ENCODE assay signal across 8 cellular contexts in genomic region chr11:69088676-69089146, GRCh38. TPM values are rescaled to one million over a fixed set of nuclear protein-coding genes. Genes with fewer than 3 reads are reported as not detected.
DNase-seq lines count a peak whose midpoint lies in the region; ATAC-seq and TF ChIP-seq lines count a peak whose summit lies in the region.

No MANE protein-coding gene starts in this region.

- H3K9me3 ChIP-seq in right cardiac atrium (ENCODE audit: control insufficient read depth, low read length), result no peaks in the 10 kb centered on the region

- intact Hi-C loops in right cardiac atrium (cut with DNase I), result loop anchor here in 1 of 4 donors (10.0 kb wide), 1 partner anchor 184 kb away; the partner anchor contains the start of genes IGHMBP2 and MRPL21

- H3K4me3 ChIP-seq in right cardiac atrium (ENCODE audit: low read length) (no peak overlapping the region), retinal pigment epithelial cell (ENCODE audit: low read length) (no peak overlapping the region)

- no peak overlapping the region for H3K27ac ChIP-seq in right cardiac atrium (ENCODE audit: low read length)

- no peaks in the 10 kb centered on the region for H3K27me3 ChIP-seq in right cardiac atrium (ENCODE audit: control insufficient read depth, insufficient read depth)

- peak; percentile 50 to 63 for ATAC-seq in right cardiac atrium
- no peak for ATAC-seq in HG03045 (IDR thresholded peaks at IDR 0.05; ENCODE audit: unreplicated experiment)
- no peak for ATAC-seq in GM19324 (IDR thresholded peaks at IDR 0.05; ENCODE audit: low FRiP score, unreplicated experiment)

- TF ChIP-seq CTCF in GM10266 (IDR thresholded peaks at IDR 0.05; ENCODE audit: control insufficient read depth, insufficient read depth, low read depth, missing control alignments) (peak; percentile 65), retinal pigment epithelial cell (conservative IDR thresholded peaks at IDR 0.05; ENCODE audit: low read depth, low read length) (peak; percentile 75)

- WGBS in right cardiac atrium, result 30% methylated on average over 11 of the region's 11 CpGs

- no peaks in the 10 kb centered on the region for H3K4me1 ChIP-seq in right cardiac atrium (ENCODE audit: control insufficient read depth, insufficient read depth, low read length)

- DNase-seq in GM10266 (ENCODE audit: extremely low spot score), result peak; percentile 95
- DNase-seq in NCI-H1048 (lab: John Stamatoyannopoulos, UW), result peak; percentile 20
- peak; percentile 36 to 71 for DNase-seq in SW 1271 (lab: John Stamatoyannopoulos, UW)
- peak in 44 of 56 donors; percentile 4 to 81 (median 37) for DNase-seq in amygdala (lab: John Stamatoyannopoulos, UW)
- DNase-seq in right cardiac atrium, result peak; percentile 66 to 82 (median 79)
- no peak for DNase-seq in retinal pigment epithelial cell (ENCODE audit: low read depth)

RNA-seq across cellular contexts. Expression of gene TPCN2, which starts 40.0 kb away (rescaled TPM):
- total RNA-seq in right cardiac atrium, result 10 to 100 TPM in 1 of 4 donors, 1 to 10 TPM in 3; 7.2 to 11.1 (median 9.0) TPM
- 7.0 TPM for polyA plus RNA-seq in right cardiac atrium

Comparison
In these comparisons a context has a peak if more than half of its experiments do, and no peak if none do; other contexts are left out.
1. ATAC-seq: peak in right cardiac atrium (2 of 2); none in HG03045 (single experiment) and GM19324 (single experiment).